11 cellular contexts compared by ENCODE assay signal in the genomic region with DNA sequence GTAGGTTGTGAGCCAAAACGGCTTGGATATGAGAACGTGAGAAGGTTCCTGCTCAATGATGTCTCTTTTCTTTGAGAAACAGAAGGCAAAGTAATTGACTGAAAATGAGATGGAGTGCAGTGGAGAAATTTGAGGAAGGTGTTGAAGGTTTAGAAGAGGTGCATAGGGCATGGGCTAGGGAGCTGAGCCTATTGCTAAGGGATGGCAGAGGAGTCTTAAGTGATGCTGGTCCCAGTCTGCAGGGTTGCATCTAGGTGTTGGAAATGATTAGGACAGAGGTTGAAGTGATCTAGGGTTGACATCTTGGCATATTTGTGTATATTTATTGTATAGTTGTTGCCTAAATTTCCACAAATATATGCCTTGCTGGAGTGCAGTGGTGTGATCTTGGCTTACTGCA.
DNase-seq lines count a peak whose midpoint lies in the region; ATAC-seq and TF ChIP-seq lines count a peak whose summit lies in the region.
"Had no signal": no experiment of that assay in that cellular context is flagged by ENCODE, and none has a peak within 500 bp of the region (broad histone marks: within the 10 kb centered on the region; RNA-seq: fewer than 3 reads in every experiment).

No MANE protein-coding gene starts in this region.

- H3K4me3 ChIP-seq in OCI-LY1 (ENCODE audit: low read depth, low read length, poor library complexity, severe bottlenecking) (peak overlapping the region; percentile 95), duodenal mucosa (ENCODE audit: low read depth in 1 of 2, low read length in 2 of 2) (peak overlapping the region; percentile 62 to 65), stomach smooth muscle (ENCODE audit: low read length in 2 of 2) (peak overlapping the region in 1 of 2 donors; percentile 24)
- H3K4me3 ChIP-seq: MG63, right atrium auricular region had no signal

- H3K9me3 Mint-ChIP-seq in activated T-cell treated with anti-CD3 and anti-CD28 coated beads, Interleukin-2, amount 50 U/mL, for 24 hours, result no peaks in the 10 kb centered on the region

- no peak for DNase-seq in activated T-cell treated with anti-CD3 and anti-CD28 coated beads, Interleukin-2, amount 50 U/mL, for 24 hours
- DNase-seq in activated T-cell treated with anti-CD3 and anti-CD28 coated beads, Interleukin-2, amount 50 U/mL, for 48 hours, result no peak
- no peak for DNase-seq in NCI-H774 (lab: John Stamatoyannopoulos, UW)
- no peak for DNase-seq in NCI-H1436 treated with DMSO at 0.1 percent for 48 hours (lab: John Stamatoyannopoulos, UW)
- DNase-seq: MG63, NCI-H226 had no signal

- peak overlapping the region; percentile 91 for H3K9ac ChIP-seq in OCI-LY1 (ENCODE audit: low read length)
- peak overlapping the region in 1 of 2 donors; percentile 87 for H3K9ac ChIP-seq in duodenal mucosa (ENCODE audit: low read depth in 1 of 2, low read length in 2 of 2)
- H3K9ac ChIP-seq in stomach smooth muscle (ENCODE audit: low read length in 2 of 2), result no peak overlapping the region

- H4K20me1 ChIP-seq in OCI-LY1 (ENCODE audit: insufficient read depth, low read length), result no peaks in the 10 kb centered on the region

- peak overlapping the region; percentile 95 for H3K4me3 Mint-ChIP-seq in activated T-cell treated with anti-CD3 and anti-CD28 coated beads, Interleukin-2, amount 50 U/mL, for 24 hours

- H3K27me3 ChIP-seq in OCI-LY1 (ENCODE audit: insufficient read depth, low read length), result no peaks in the 10 kb centered on the region
- H3K27me3 ChIP-seq in duodenal mucosa (ENCODE audit: control insufficient read depth in 1 of 2, insufficient read depth in 2 of 2, low read length in 2 of 2), result no peaks in the 10 kb centered on the region
- H3K27me3 ChIP-seq in stomach smooth muscle (ENCODE audit: control insufficient read depth in 1 of 2, insufficient read depth in 2 of 2, low read length in 2 of 2), result no peaks in the 10 kb centered on the region
- H3K27me3 ChIP-seq: MG63, right atrium auricular region had no signal

- peaks cover 69% of the 10 kb centered on the region for H3K4me1 Mint-ChIP-seq in activated T-cell treated with anti-CD3 and anti-CD28 coated beads, Interleukin-2, amount 50 U/mL, for 24 hours (ENCODE audit: low read depth)

- H3K36me3 ChIP-seq in OCI-LY1 (ENCODE audit: insufficient read depth, low read length), result peaks cover 49% of the 10 kb centered on the region; the same call in 1 of the 2 replicates
- H3K36me3 ChIP-seq in duodenal mucosa (ENCODE audit: control insufficient read depth in 1 of 2, insufficient read depth in 2 of 2, low read length in 2 of 2), result peaks cover 0 to 2% of the 10 kb centered on the region in 2 donors
- H3K36me3 ChIP-seq in stomach smooth muscle (ENCODE audit: control insufficient read depth in 2 of 2, insufficient read depth in 2 of 2, low read length in 2 of 2), result no peaks in the 10 kb centered on the region
- H3K36me3 ChIP-seq: MG63, right atrium auricular region had no signal

- no peaks in the 10 kb centered on the region for H3K9me2 ChIP-seq in OCI-LY1 (ENCODE audit: low read depth, low read length)

- peak overlapping the region; percentile 97 for H3K27ac Mint-ChIP-seq in activated T-cell treated with anti-CD3 and anti-CD28 coated beads, Interleukin-2, amount 50 U/mL, for 24 hours

- H3K27me3 Mint-ChIP-seq in activated T-cell treated with anti-CD3 and anti-CD28 coated beads, Interleukin-2, amount 50 U/mL, for 24 hours, result no peaks in the 10 kb centered on the region

- H3F3A ChIP-seq in OCI-LY1 (ENCODE audit: insufficient read depth, low read length), result no peaks in the 10 kb centered on the region; the same call in 1 of the 2 replicates

- H3K79me2 ChIP-seq in OCI-LY1 (ENCODE audit: insufficient read depth, low read length), result peaks cover 66% of the 10 kb centered on the region

- peaks cover 69% of the 10 kb centered on the region for H3K36me3 Mint-ChIP-seq in activated T-cell treated with anti-CD3 and anti-CD28 coated beads, Interleukin-2, amount 50 U/mL, for 24 hours (ENCODE audit: low read depth)

- no peak for TF ChIP-seq CTCF in OCI-LY1 (IDR thresholded peaks at IDR 0.05; ENCODE audit: low read length)

- peaks cover 71% of the 10 kb centered on the region for H3K4me1 ChIP-seq in OCI-LY1 (ENCODE audit: insufficient read depth, low read length, severe bottlenecking)
- peaks cover 31 to 34% of the 10 kb centered on the region in 2 donors for H3K4me1 ChIP-seq in duodenal mucosa (ENCODE audit: control insufficient read depth in 1 of 2, insufficient read depth in 2 of 2, low read length in 2 of 2)
- H3K4me1 ChIP-seq in stomach smooth muscle (ENCODE audit: control insufficient read depth, insufficient read depth, low read length), result peaks cover 12% of the 10 kb centered on the region

- H3K9me3 ChIP-seq in OCI-LY1 (ENCODE audit: low read length), result no peaks in the 10 kb centered on the region
- H3K9me3 ChIP-seq in duodenal mucosa (ENCODE audit: control insufficient read depth in 1 of 2, low read length in 2 of 2), result no peaks in the 10 kb centered on the region
- no peaks in the 10 kb centered on the region for H3K9me3 ChIP-seq in stomach smooth muscle (ENCODE audit: control insufficient read depth in 2 of 2, low read length in 2 of 2)
- H3K9me3 ChIP-seq: MG63, right atrium auricular region had no signal

- no peak overlapping the region for H2AFZ ChIP-seq in OCI-LY1 (ENCODE audit: low read length)

- H3K27ac ChIP-seq in OCI-LY1 (ENCODE audit: low read depth, low read length, poor library complexity, severe bottlenecking), result peak overlapping the region; percentile 93
- no peak overlapping the region for H3K27ac ChIP-seq in duodenal mucosa (ENCODE audit: low read depth, low read length)
- peak overlapping the region; percentile 77 for H3K27ac ChIP-seq in stomach smooth muscle (ENCODE audit: low read length)

- H3K4me2 ChIP-seq in OCI-LY1 (ENCODE audit: low read length), result peak overlapping the region; percentile 94

- ATAC-seq in HG02678 (IDR thresholded peaks at IDR 0.05; ENCODE audit: unreplicated experiment), result no peak
